1 cellular context compared by ENCODE assay signal in genomic region chrX:48474127-48474526, GRCh38.
TF ChIP-seq lines count a peak whose summit lies in the region.

No MANE protein-coding gene starts in this region.

TF ChIP-seq in WTC11, 78 proteins besides CTCF, POLR2A, EP300 and RAD21 (continued from another document):
- no peak for TF ChIP-seq KAT7 (CRISPR knock-in tag; IDR thresholded peaks at IDR 0.05; ENCODE audit: borderline replicate concordance)
- TF ChIP-seq PREB (CRISPR knock-in tag; IDR thresholded peaks at IDR 0.05; ENCODE audit: borderline replicate concordance) = no peak
- TF ChIP-seq ZNF219 (CRISPR knock-in tag; IDR thresholded peaks at IDR 0.05; ENCODE audit: borderline replicate concordance) = no peak
- no peak for TF ChIP-seq NFYB (CRISPR knock-in tag; conservative IDR thresholded peaks at IDR 0.05; ENCODE audit: low read depth)
- TF ChIP-seq HMGXB4 (CRISPR knock-in tag; IDR thresholded peaks at IDR 0.05) = no peak
